Comparison of ENCODE assay signal across 8 cellular contexts in the genomic region with DNA sequence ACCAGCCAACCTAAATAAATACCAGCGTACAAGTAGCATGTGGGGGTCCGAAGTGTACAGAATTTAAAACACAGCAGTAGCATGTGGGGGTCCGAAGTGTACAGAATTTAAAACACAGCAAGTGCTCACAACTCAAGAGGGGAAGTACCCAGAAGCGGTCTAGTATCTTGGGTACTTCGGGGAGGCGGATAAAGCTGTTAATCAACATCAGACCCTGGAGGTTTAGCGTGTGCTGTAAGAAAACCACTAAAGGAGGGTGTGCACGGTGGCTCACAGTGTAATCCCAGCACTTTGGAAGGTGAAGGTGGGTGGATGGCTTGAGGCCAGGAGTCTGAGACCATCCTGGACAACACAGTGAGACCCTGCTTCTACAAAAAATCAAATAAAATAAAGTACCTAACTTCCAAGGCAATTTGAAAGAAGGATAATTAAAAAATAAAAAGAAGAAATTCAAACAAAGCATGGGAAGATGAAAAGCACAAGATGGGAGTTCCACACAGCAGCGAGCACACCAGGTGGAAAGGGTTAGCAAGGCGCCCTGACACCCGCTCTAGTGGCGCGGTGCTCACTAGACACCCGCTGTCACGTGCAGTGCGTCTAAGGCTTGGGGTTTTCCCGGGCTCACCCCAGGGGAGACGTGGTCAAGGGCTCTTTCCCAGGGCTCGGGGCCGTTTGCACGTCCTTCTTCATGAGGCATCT.
A peak's percentile ranks its signal among the peaks of the same experiment; 100 is the strongest.
DNase-seq lines count a peak whose midpoint lies in the region; ATAC-seq, FAIRE-seq and TF ChIP-seq lines count a peak whose summit lies in the region.

No MANE protein-coding gene starts in this region.

- no peaks in the 10 kb centered on the region for H3K9me3 Mint-ChIP-seq in central memory CD8-positive, alpha-beta T cell

- CTCF ChIA-PET in RWPE1 (lab: Yijun Ruan, JAX): no interaction called here

- POLR2A ChIA-PET in RWPE1 (lab: Yijun Ruan, JAX; ENCODE audit: low non-redundant PET): no interaction called here

- peaks cover 11% of the 10 kb centered on the region for H3K36me3 Mint-ChIP-seq in central memory CD8-positive, alpha-beta T cell (ENCODE audit: insufficient read depth)

- DNase-seq in GM18507 (ENCODE audit: extremely low spot score, insufficient read length, low read depth) (peak; percentile 55), RWPE1 (ENCODE audit: low spot score) (no peak), DMS79 (lab: John Stamatoyannopoulos, UW) (no peak), NCI-H524 treated with DMSO at 0.1 percent for 48 hours (lab: John Stamatoyannopoulos, UW) (no peak)
- DNase-seq in central memory CD8-positive, alpha-beta T cell (ENCODE audit: low spot score in 2 of 2): no peak
- DNase-seq in central memory CD4-positive, alpha-beta T cell: no peak

- no peak overlapping the region for H3K27ac ChIP-seq in RWPE1

- H3K4me3 Mint-ChIP-seq in central memory CD8-positive, alpha-beta T cell: no peak overlapping the region

- H3K27me3 Mint-ChIP-seq in central memory CD8-positive, alpha-beta T cell: no peaks in the 10 kb centered on the region

- ATAC-seq in GM19467 (IDR thresholded peaks at IDR 0.05; ENCODE audit: unreplicated experiment) (peak; percentile 70), HG03095 (IDR thresholded peaks at IDR 0.05; ENCODE audit: unreplicated experiment) (peak; percentile 76)
- ATAC-seq in central memory CD8-positive, alpha-beta T cell (replicated peaks; ENCODE audit: extremely low read depth, poor library complexity, severe bottlenecking): peak; percentile 52

- peak; percentile 91 for FAIRE-seq in GM18507 (lab: Jason Lieb, UNC)

- H3K4me1 Mint-ChIP-seq in central memory CD8-positive, alpha-beta T cell: peaks cover 52% of the 10 kb centered on the region

- peak overlapping the region; percentile 58 for H3K27ac Mint-ChIP-seq in central memory CD8-positive, alpha-beta T cell (ENCODE audit: low read depth)

- no peak for TF ChIP-seq CTCF in RWPE1 (conservative IDR thresholded peaks at IDR 0.05; ENCODE audit: low read depth)
